ENCODE assay signal across 1 cellular context in the genomic region with DNA sequence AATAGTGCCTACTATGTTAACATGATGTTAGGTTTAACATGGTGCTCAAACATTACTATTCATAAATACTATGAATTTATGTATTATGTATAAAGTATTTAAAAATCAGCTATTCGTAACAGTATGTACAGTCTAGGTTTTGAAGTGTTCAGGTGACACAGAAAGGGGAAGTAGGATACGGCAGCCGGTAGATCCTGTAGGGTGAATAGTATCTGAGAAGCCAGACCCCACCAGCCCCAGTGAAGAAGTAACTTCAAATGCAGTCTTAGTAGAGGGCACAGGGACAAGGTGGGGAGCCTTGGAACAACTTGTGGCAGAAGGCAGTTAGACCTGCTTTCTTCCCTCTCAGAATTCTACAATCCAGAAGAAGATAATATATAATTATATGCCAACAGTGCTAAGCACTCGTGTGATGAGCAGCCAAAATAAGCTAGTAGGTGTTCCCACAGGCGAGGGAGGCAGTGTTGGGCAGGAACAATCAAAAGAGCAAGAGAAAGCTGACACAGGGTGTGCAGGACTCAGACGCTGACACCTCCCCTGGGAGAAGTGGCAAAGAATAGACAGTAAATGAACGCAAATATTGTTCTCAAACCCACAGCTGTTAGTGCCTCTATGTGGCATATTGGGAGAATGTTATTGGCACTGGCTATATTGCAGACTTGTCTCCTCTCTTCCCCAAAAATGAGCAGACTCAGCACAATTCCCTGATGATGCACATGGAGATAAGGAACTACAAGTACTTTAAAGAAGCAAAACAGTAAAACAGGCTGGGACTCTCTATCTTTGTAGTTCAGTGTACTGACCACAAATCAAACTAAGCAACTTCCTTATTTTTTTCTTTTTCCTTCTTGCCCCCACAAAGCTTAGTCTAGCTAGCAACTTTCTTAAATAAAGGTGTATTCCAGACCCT.
A peak's percentile ranks its signal among the peaks of the same experiment; 100 is the strongest.
TF ChIP-seq lines count a peak whose summit lies in the region.

No MANE protein-coding gene starts in this region.

TF ChIP-seq in K562, 482 proteins besides CTCF, POLR2A, EP300 and RAD21 (continues in another document):
- TF ChIP-seq ZNF589 (CRISPR knock-in tag; IDR thresholded peaks at IDR 0.05; ENCODE audit: low read depth) (no peak), KLF1 (tag; IDR thresholded peaks at IDR 0.05) (no peak), ZNF609 (CRISPR knock-in tag; IDR thresholded peaks at IDR 0.05; ENCODE audit: borderline replicate concordance) (no peak), TEAD2 (tag; IDR thresholded peaks at IDR 0.05) (no peak), C11orf30 (IDR thresholded peaks at IDR 0.05; ENCODE audit: low read depth) (peak; percentile 98), TEAD4 (IDR thresholded peaks at IDR 0.05; ENCODE audit: low read length) (peak; percentile 56; the same call in 1 of the 2 replicates), TEAD4 (CRISPR knock-in tag; IDR thresholded peaks at IDR 0.05; ENCODE audit: borderline replicate concordance) (no peak), ZNF274 (IDR thresholded peaks at IDR 0.05; ENCODE audit: borderline replicate concordance, low read depth, low read length) (no peak), ZNF239 (CRISPR knock-in tag; IDR thresholded peaks at IDR 0.05) (no peak), FOXA3 (CRISPR knock-in tag; conservative IDR thresholded peaks at IDR 0.05 in 1 of 2, IDR thresholded peaks at IDR 0.05 in 1 of 2) (no peak), SMARCA5 (IDR thresholded peaks at IDR 0.05) (peak; percentile 29; the same call in 1 of the 2 replicates), COPS2 (conservative IDR thresholded peaks at IDR 0.05) (no peak), MLLT1 (IDR thresholded peaks at IDR 0.05) (no peak; a peak in 1 of 4 replicates), ATF7 (IDR thresholded peaks at IDR 0.05) (peak; percentile 29; the same call in 1 of the 2 replicates), TFAP4 (CRISPR knock-in tag; IDR thresholded peaks at IDR 0.05; ENCODE audit: borderline replicate concordance) (no peak; the same call in 1 of the 2 replicates), ZNF175 (CRISPR knock-in tag; IDR thresholded peaks at IDR 0.05; ENCODE audit: low read depth) (no peak), SNAPC5 (CRISPR knock-in tag; IDR thresholded peaks at IDR 0.05) (no peak), SPI1 (IDR thresholded peaks at IDR 0.05; ENCODE audit: borderline replicate concordance, low read depth, low read length) (peak; percentile 80), ZNF146 (CRISPR knock-in tag; IDR thresholded peaks at IDR 0.05; ENCODE audit: unreplicated experiment) (no peak), FOXM1 (IDR thresholded peaks at IDR 0.05; ENCODE audit: low read depth) (no peak), FOXM1 (CRISPR knock-in tag; IDR thresholded peaks at IDR 0.05; ENCODE audit: low read depth) (no peak)
- TF ChIP-seq, protein P1, sequence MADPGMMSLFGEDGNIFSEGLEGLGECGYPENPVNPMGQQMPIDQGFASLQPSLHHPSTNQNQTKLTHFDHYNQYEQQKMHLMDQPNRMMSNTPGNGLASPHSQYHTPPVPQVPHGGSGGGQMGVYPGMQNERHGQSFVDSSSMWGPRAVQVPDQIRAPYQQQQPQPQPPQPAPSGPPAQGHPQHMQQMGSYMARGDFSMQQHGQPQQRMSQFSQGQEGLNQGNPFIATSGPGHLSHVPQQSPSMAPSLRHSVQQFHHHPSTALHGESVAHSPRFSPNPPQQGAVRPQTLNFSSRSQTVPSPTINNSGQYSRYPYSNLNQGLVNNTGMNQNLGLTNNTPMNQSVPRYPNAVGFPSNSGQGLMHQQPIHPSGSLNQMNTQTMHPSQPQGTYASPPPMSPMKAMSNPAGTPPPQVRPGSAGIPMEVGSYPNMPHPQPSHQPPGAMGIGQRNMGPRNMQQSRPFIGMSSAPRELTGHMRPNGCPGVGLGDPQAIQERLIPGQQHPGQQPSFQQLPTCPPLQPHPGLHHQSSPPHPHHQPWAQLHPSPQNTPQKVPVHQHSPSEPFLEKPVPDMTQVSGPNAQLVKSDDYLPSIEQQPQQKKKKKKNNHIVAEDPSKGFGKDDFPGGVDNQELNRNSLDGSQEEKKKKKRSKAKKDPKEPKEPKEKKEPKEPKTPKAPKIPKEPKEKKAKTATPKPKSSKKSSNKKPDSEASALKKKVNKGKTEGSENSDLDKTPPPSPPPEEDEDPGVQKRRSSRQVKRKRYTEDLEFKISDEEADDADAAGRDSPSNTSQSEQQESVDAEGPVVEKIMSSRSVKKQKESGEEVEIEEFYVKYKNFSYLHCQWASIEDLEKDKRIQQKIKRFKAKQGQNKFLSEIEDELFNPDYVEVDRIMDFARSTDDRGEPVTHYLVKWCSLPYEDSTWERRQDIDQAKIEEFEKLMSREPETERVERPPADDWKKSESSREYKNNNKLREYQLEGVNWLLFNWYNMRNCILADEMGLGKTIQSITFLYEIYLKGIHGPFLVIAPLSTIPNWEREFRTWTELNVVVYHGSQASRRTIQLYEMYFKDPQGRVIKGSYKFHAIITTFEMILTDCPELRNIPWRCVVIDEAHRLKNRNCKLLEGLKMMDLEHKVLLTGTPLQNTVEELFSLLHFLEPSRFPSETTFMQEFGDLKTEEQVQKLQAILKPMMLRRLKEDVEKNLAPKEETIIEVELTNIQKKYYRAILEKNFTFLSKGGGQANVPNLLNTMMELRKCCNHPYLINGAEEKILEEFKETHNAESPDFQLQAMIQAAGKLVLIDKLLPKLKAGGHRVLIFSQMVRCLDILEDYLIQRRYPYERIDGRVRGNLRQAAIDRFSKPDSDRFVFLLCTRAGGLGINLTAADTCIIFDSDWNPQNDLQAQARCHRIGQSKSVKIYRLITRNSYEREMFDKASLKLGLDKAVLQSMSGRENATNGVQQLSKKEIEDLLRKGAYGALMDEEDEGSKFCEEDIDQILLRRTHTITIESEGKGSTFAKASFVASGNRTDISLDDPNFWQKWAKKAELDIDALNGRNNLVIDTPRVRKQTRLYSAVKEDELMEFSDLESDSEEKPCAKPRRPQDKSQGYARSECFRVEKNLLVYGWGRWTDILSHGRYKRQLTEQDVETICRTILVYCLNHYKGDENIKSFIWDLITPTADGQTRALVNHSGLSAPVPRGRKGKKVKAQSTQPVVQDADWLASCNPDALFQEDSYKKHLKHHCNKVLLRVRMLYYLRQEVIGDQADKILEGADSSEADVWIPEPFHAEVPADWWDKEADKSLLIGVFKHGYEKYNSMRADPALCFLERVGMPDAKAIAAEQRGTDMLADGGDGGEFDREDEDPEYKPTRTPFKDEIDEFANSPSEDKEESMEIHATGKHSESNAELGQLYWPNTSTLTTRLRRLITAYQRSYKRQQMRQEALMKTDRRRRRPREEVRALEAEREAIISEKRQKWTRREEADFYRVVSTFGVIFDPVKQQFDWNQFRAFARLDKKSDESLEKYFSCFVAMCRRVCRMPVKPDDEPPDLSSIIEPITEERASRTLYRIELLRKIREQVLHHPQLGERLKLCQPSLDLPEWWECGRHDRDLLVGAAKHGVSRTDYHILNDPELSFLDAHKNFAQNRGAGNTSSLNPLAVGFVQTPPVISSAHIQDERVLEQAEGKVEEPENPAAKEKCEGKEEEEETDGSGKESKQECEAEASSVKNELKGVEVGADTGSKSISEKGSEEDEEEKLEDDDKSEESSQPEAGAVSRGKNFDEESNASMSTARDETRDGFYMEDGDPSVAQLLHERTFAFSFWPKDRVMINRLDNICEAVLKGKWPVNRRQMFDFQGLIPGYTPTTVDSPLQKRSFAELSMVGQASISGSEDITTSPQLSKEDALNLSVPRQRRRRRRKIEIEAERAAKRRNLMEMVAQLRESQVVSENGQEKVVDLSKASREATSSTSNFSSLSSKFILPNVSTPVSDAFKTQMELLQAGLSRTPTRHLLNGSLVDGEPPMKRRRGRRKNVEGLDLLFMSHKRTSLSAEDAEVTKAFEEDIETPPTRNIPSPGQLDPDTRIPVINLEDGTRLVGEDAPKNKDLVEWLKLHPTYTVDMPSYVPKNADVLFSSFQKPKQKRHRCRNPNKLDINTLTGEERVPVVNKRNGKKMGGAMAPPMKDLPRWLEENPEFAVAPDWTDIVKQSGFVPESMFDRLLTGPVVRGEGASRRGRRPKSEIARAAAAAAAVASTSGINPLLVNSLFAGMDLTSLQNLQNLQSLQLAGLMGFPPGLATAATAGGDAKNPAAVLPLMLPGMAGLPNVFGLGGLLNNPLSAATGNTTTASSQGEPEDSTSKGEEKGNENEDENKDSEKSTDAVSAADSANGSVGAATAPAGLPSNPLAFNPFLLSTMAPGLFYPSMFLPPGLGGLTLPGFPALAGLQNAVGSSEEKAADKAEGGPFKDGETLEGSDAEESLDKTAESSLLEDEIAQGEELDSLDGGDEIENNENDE (IDR thresholded peaks at IDR 0.05; ENCODE audit: low read depth, low read length): no peak
- TF ChIP-seq, protein P2, sequence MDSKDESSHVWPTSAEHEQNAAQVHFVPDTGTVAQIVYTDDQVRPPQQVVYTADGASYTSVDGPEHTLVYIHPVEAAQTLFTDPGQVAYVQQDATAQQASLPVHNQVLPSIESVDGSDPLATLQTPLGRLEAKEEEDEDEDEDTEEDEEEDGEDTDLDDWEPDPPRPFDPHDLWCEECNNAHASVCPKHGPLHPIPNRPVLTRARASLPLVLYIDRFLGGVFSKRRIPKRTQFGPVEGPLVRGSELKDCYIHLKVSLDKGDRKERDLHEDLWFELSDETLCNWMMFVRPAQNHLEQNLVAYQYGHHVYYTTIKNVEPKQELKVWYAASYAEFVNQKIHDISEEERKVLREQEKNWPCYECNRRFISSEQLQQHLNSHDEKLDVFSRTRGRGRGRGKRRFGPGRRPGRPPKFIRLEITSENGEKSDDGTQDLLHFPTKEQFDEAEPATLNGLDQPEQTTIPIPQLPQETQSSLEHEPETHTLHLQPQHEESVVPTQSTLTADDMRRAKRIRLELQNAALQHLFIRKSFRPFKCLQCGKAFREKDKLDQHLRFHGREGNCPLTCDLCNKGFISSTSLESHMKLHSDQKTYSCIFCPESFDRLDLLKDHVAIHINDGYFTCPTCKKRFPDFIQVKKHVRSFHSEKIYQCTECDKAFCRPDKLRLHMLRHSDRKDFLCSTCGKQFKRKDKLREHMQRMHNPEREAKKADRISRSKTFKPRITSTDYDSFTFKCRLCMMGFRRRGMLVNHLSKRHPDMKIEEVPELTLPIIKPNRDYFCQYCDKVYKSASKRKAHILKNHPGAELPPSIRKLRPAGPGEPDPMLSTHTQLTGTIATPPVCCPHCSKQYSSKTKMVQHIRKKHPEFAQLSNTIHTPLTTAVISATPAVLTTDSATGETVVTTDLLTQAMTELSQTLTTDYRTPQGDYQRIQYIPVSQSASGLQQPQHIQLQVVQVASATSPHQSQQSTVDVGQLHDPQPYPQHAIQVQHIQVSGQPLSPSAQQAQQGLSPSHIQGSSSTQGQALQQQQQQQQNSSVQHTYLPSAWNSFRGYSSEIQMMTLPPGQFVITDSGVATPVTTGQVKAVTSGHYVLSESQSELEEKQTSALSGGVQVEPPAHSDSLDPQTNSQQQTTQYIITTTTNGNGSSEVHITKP (IDR thresholded peaks at IDR 0.05; ENCODE audit: partially characterized antibody): no peak
- TF ChIP-seq, protein P3, sequence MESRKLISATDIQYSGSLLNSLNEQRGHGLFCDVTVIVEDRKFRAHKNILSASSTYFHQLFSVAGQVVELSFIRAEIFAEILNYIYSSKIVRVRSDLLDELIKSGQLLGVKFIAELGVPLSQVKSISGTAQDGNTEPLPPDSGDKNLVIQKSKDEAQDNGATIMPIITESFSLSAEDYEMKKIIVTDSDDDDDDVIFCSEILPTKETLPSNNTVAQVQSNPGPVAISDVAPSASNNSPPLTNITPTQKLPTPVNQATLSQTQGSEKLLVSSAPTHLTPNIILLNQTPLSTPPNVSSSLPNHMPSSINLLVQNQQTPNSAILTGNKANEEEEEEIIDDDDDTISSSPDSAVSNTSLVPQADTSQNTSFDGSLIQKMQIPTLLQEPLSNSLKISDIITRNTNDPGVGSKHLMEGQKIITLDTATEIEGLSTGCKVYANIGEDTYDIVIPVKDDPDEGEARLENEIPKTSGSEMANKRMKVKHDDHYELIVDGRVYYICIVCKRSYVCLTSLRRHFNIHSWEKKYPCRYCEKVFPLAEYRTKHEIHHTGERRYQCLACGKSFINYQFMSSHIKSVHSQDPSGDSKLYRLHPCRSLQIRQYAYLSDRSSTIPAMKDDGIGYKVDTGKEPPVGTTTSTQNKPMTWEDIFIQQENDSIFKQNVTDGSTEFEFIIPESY (CRISPR knock-in tag; IDR thresholded peaks at IDR 0.05): no peak
